Comparison of ENCODE assay signal across 10 cellular contexts in the genomic region with DNA sequence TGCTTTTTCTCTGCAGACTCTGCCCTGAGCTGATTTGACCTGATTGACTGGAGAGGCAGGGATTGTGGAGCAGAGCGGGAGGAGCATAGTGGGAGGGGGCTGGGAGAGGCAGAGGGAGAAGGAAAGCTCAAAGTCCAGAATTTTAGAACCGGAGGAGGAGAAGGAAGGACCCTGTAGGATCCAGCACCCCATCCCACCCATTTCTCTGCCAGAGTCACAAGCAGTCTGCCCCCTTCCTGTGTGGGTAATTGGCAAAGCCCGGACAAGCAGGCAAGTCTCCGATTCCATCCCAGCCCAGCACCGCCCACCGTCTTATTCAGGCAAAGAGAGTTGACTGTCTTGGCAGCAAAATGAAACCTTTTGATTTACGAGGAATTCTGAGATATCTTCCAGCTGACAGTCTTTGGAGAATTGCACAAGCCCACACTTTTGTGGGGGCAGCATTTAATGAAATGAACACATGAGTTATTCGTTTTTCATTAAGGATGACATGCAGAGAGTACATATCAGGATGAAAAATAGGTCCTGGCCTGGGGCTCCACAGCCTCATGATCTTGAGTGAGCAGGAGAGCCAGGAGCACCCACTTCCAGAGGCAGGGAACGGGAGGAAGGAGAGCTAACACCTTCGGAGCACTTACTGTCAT.
A peak's percentile ranks its signal among the peaks of the same experiment; 100 is the strongest.
DNase-seq lines count a peak whose midpoint lies in the region; ATAC-seq and TF ChIP-seq lines count a peak whose summit lies in the region.
"Had no signal": no experiment of that assay in that cellular context is flagged by ENCODE, and none has a peak within 500 bp of the region (broad histone marks: within the 10 kb centered on the region; RNA-seq: fewer than 3 reads in every experiment).

No MANE protein-coding gene starts in this region.

- peaks cover 11% of the 10 kb centered on the region for H3K9me3 Mint-ChIP-seq in osteocyte (ENCODE audit: unreplicated experiment)

- H3K4me3 ChIP-seq in RWPE2 (ENCODE audit: severe bottlenecking) (no peak overlapping the region), fibroblast of the aortic adventitia (ENCODE audit: low read depth, low read length) (no peak overlapping the region)

- TF ChIP-seq CTCF in RWPE2 (IDR thresholded peaks at IDR 0.05; ENCODE audit: poor library complexity, severe bottlenecking) (no peak), fibroblast of the aortic adventitia (IDR thresholded peaks at IDR 0.05; ENCODE audit: insufficient read depth, low read length) (no peak), osteocyte (IDR thresholded peaks at IDR 0.05) (no peak)

- no peaks in the 10 kb centered on the region for H3K9me3 ChIP-seq in RWPE2 (ENCODE audit: severe bottlenecking)

- H3K27ac ChIP-seq in RWPE2 (ENCODE audit: poor library complexity, severe bottlenecking): peak overlapping the region; percentile 34

- H3K36me3 Mint-ChIP-seq in osteocyte (ENCODE audit: unreplicated experiment): peaks cover 8% of the 10 kb centered on the region

- no peaks in the 10 kb centered on the region for H3K36me3 ChIP-seq in RWPE2 (ENCODE audit: low read depth)

- H3K4me1 Mint-ChIP-seq in osteocyte (ENCODE audit: unreplicated experiment): peaks cover 25% of the 10 kb centered on the region

- no peak overlapping the region for H3K4me3 Mint-ChIP-seq in osteocyte (ENCODE audit: unreplicated experiment)
- H3K4me3 Mint-ChIP-seq: memory B cell had no signal

- no peak overlapping the region for H3K27ac Mint-ChIP-seq in osteocyte (ENCODE audit: unreplicated experiment)
- H3K27ac Mint-ChIP-seq: memory B cell had no signal

- peak; percentile 88 for DNase-seq in AG08395 (ENCODE audit: low spot score)
- no peak for DNase-seq in RWPE2 (ENCODE audit: low spot score)
- peak; percentile 100 for DNase-seq in fibroblast of the aortic adventitia (ENCODE audit: low read depth)
- peak; percentile 80 for DNase-seq in osteocyte (ENCODE audit: extremely low spot score, unreplicated experiment)
- no peak for DNase-seq in central memory CD4-positive, alpha-beta T cell
- DNase-seq in NCI-H1092 treated with DMSO at 0.1 percent for 48 hours (lab: John Stamatoyannopoulos, UW): no peak
- DNase-seq in DMS114 treated with DMSO at 0.1 percent for 48 hours (lab: John Stamatoyannopoulos, UW; ENCODE audit: unreplicated experiment): no peak
- DNase-seq: T-helper 2 cell had no signal

- H3K27me3 Mint-ChIP-seq in osteocyte (ENCODE audit: unreplicated experiment): no peaks in the 10 kb centered on the region

- no peaks in the 10 kb centered on the region for H3K27me3 ChIP-seq in RWPE2 (ENCODE audit: insufficient read depth, poor library complexity, severe bottlenecking)

- ATAC-seq in RWPE2 (ENCODE audit: low read depth) (peak; percentile 75), GM18870 (IDR thresholded peaks at IDR 0.05; ENCODE audit: unreplicated experiment) (no peak)

- peaks cover 8% of the 10 kb centered on the region for H3K4me1 ChIP-seq in RWPE2 (ENCODE audit: insufficient read depth, poor library complexity, severe bottlenecking)

Comparison
In these comparisons a context has a peak if more than half of its experiments do, and no peak if none do; other contexts are left out.
1. DNase-seq: peak in AG08395 (single experiment), fibroblast of the aortic adventitia (single experiment) and osteocyte (single experiment); none in RWPE2 (single experiment), central memory CD4-positive, alpha-beta T cell (single experiment), NCI-H1092 treated with DMSO at 0.1 percent for 48 hours (single experiment) and DMS114 treated with DMSO at 0.1 percent for 48 hours (single experiment).